ENCODE assay signal across 8 cellular contexts in the genomic region with DNA sequence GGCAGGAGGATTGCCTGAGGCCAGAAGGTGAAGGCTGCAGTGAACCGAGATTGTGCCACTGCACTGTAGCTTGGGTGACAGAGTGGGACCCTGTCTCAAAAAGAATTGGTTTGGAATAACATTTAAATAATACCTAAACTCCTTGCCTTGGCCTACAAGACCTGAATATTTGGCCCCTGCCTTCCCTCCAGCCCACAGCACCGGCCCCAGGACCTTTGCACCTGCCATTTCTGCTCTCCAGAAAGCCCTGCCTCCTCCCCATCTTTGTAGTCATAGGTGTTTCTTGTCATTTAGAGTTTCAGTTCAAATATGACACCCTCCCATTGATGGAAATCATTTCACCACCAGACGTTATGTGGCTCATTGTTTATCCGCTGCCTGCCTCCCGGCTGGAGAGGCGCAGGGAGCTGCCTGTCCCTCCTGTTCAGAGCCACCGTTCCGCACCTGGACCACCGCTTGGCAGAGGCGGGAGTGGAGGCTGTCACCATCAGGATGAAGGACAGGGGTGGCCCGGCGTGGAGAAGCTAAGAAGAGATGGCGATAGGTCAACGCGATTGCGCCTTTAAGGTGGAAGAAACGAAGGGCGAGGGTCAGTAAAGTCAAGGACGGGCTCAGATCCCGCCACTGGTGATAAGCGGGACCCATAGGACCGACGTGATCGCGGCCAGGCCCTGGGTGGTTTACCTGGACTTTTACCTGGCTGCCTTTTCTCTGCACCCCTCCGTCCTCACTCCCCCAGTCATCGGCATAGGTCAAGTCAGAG. TPM values are rescaled to one million over a fixed set of nuclear protein-coding genes. Genes with fewer than 3 reads are reported as not detected.
DNase-seq lines count a peak whose midpoint lies in the region; ATAC-seq and TF ChIP-seq lines count a peak whose summit lies in the region.

No MANE protein-coding gene starts in this region.

- peak overlapping the region; percentile 73 for H3K4me2 ChIP-seq in OCI-LY3 (ENCODE audit: low read length)

- ATAC-seq in HG03280 (IDR thresholded peaks at IDR 0.05; ENCODE audit: unreplicated experiment): no peak

- POLR2A ChIA-PET in CD4-positive, alpha-beta memory T cell (lab: Charles Lee; ENCODE audit: partially characterized antibody): interaction anchor here (0.6 to 2.8 kb wide), 8 partner anchors 8 to 687 kb away, joined by 3 to 46 read pairs (median 10); no protein-coding TSS in a partner anchor
- POLR2A ChIA-PET in HEK293T (lab: Yijun Ruan, JAX): interaction anchor here (1.8 kb wide), 1 partner anchor 24 kb away, joined by 5 read pairs; no protein-coding TSS in a partner anchor

- peaks cover 0 to 7% of the 10 kb centered on the region in 2 donors for H3K36me3 Mint-ChIP-seq in CD4-positive, alpha-beta memory T cell
- no peaks in the 10 kb centered on the region for H3K36me3 Mint-ChIP-seq in neural crest cell (ENCODE audit: low read depth)

- CTCF ChIA-PET in CD4-positive, alpha-beta memory T cell (lab: Charles Lee; ENCODE audit: partially characterized antibody): interaction anchor here (0.7 to 16.7 kb wide), 9 partner anchors 9 to 268 kb away, joined by 3 to 258 read pairs (median 14); no protein-coding TSS in a partner anchor
- CTCF ChIA-PET in HEK293T (lab: Yijun Ruan, JAX): interaction anchor here (1.5 kb wide), 1 partner anchor 47 kb away, joined by 3 read pairs; no protein-coding TSS in a partner anchor

- H3K79me2 ChIP-seq in OCI-LY3 (ENCODE audit: low read length): peaks cover 38% of the 10 kb centered on the region

- in situ Hi-C loops in G401 (cut with HindIII; ENCODE audit: low sequenced_read_pairs): no loop called here

- H3K4me3 Mint-ChIP-seq in CD4-positive, alpha-beta memory T cell: peak overlapping the region; percentile 55 to 92 (median 76)
- H3K4me3 Mint-ChIP-seq in neural crest cell: peak overlapping the region; percentile 76

- no peak overlapping the region; the same call in 1 of the 2 replicates for H3K9ac ChIP-seq in OCI-LY3 (ENCODE audit: low read length)
- H3K9ac ChIP-seq in duodenal mucosa (ENCODE audit: low read depth in 1 of 2, low read length in 2 of 2): peak overlapping the region; percentile 42 to 83

- H3K27me3 Mint-ChIP-seq in CD4-positive, alpha-beta memory T cell: no peaks in the 10 kb centered on the region
- peaks cover 3% of the 10 kb centered on the region for H3K27me3 Mint-ChIP-seq in neural crest cell (ENCODE audit: low read depth)

- intact Hi-C loops in CD4-positive, alpha-beta memory T cell (cut with micrococcal nuclease): loop anchor here (1.0 to 10.0 kb wide), 5 partner anchors 9 to 933 kb away; a partner anchor contains a TSS

- no peaks in the 10 kb centered on the region for H3K9me3 ChIP-seq in CD4-positive, alpha-beta memory T cell (ENCODE audit: control insufficient read depth in 1 of 2, low read length in 2 of 2)
- H3K9me3 ChIP-seq in OCI-LY3 (ENCODE audit: insufficient read depth, low read length): no peaks in the 10 kb centered on the region
- H3K9me3 ChIP-seq in duodenal mucosa (ENCODE audit: control insufficient read depth in 1 of 2, low read length in 2 of 2): no peaks in the 10 kb centered on the region

- 0 out of 2 replicates have a peak overlapping the region, but pooled peaks have one; percentile 47 for H2AFZ ChIP-seq in OCI-LY3 (ENCODE audit: low read depth, low read length)

- TF ChIP-seq CTCF in OCI-LY3 (IDR thresholded peaks at IDR 0.05; ENCODE audit: low read depth, low read length): no peak
- TF ChIP-seq CTCF in neural crest cell (conservative IDR thresholded peaks at IDR 0.05): no peak

- H3K27ac Mint-ChIP-seq in CD4-positive, alpha-beta memory T cell: peak overlapping the region; percentile 48 to 88 (median 73)
- H3K27ac Mint-ChIP-seq in neural crest cell (ENCODE audit: unreplicated experiment): peak overlapping the region; percentile 32

- peaks cover 53 to 73% (median 61%) of the 10 kb centered on the region in 4 donors for H3K4me1 Mint-ChIP-seq in CD4-positive, alpha-beta memory T cell
- peaks cover 84% of the 10 kb centered on the region for H3K4me1 Mint-ChIP-seq in neural crest cell

- peak overlapping the region in 1 of 2 donors; percentile 19 for H3K4me3 ChIP-seq in CD4-positive, alpha-beta memory T cell (ENCODE audit: low read length in 2 of 2)
- peak overlapping the region; percentile 58 for H3K4me3 ChIP-seq in OCI-LY3 (ENCODE audit: low read length)
- H3K4me3 ChIP-seq in duodenal mucosa (ENCODE audit: low read depth in 1 of 2, low read length in 2 of 2): peak overlapping the region; percentile 45 to 67

- no peaks in the 10 kb centered on the region for H3K36me3 ChIP-seq in CD4-positive, alpha-beta memory T cell (ENCODE audit: insufficient read depth, low read length)
- H3K36me3 ChIP-seq in OCI-LY3 (replicated peaks; ENCODE audit: low read depth, low read length) (no peaks in the 10 kb centered on the region), duodenal mucosa (ENCODE audit: control insufficient read depth in 1 of 2, insufficient read depth in 2 of 2, low read length in 2 of 2) (no peaks in the 10 kb centered on the region)

- peak overlapping the region; percentile 73 for H3K27ac ChIP-seq in CD4-positive, alpha-beta memory T cell (ENCODE audit: low read depth, low read length)
- H3K27ac ChIP-seq in OCI-LY3 (ENCODE audit: low read length): no peak overlapping the region
- peak overlapping the region; percentile 24 for H3K27ac ChIP-seq in duodenal mucosa (ENCODE audit: low read depth, low read length)

- peaks cover 19% of the 10 kb centered on the region for H4K20me1 ChIP-seq in OCI-LY3 (ENCODE audit: insufficient read depth, low read length)

- H3K4me1 ChIP-seq in CD4-positive, alpha-beta memory T cell (ENCODE audit: insufficient read depth, low read length): peaks cover 74% of the 10 kb centered on the region
- H3K4me1 ChIP-seq in OCI-LY3 (ENCODE audit: low read length): peaks cover 62% of the 10 kb centered on the region
- peaks cover 47 to 67% of the 10 kb centered on the region in 2 donors for H3K4me1 ChIP-seq in duodenal mucosa (ENCODE audit: control insufficient read depth in 1 of 2, insufficient read depth in 2 of 2, low read length in 2 of 2)

- no peak for DNase-seq in CD4-positive, alpha-beta memory T cell
- DNase-seq in neural crest cell (ENCODE audit: low read depth, low spot score): no peak
- DNase-seq in HEK293T (ENCODE audit: extremely low spot score): no peak
- DNase-seq in G401 (ENCODE audit: low spot score): no peak
- DNase-seq in NCI-H128 (lab: John Stamatoyannopoulos, UW; ENCODE audit: unreplicated experiment): no peak

- no peaks in the 10 kb centered on the region for H3K9me3 Mint-ChIP-seq in CD4-positive, alpha-beta memory T cell
- no peaks in the 10 kb centered on the region for H3K9me3 Mint-ChIP-seq in neural crest cell

- no peaks in the 10 kb centered on the region for H3K27me3 ChIP-seq in CD4-positive, alpha-beta memory T cell (ENCODE audit: insufficient read depth, low read length)
- no peaks in the 10 kb centered on the region for H3K27me3 ChIP-seq in OCI-LY3 (ENCODE audit: low read depth, low read length)
- H3K27me3 ChIP-seq in duodenal mucosa (ENCODE audit: control insufficient read depth in 1 of 2, insufficient read depth in 2 of 2, low read length in 2 of 2): no peaks in the 10 kb centered on the region

TF ChIP-seq in HEK293T, 16 proteins besides CTCF, POLR2A, EP300 and RAD21:
- no peak for TF ChIP-seq ZNF384 (IDR thresholded peaks at IDR 0.05)
- no peak for TF ChIP-seq ELF4 (IDR thresholded peaks at IDR 0.05)
- TF ChIP-seq HDGF (IDR thresholded peaks at IDR 0.05; ENCODE audit: borderline replicate concordance): no peak
- TF ChIP-seq, protein P1, sequence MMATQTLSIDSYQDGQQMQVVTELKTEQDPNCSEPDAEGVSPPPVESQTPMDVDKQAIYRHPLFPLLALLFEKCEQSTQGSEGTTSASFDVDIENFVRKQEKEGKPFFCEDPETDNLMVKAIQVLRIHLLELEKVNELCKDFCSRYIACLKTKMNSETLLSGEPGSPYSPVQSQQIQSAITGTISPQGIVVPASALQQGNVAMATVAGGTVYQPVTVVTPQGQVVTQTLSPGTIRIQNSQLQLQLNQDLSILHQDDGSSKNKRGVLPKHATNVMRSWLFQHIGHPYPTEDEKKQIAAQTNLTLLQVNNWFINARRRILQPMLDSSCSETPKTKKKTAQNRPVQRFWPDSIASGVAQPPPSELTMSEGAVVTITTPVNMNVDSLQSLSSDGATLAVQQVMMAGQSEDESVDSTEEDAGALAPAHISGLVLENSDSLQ (IDR thresholded peaks at IDR 0.05): no peak
- no peak for TF ChIP-seq BHLHE40 (IDR thresholded peaks at IDR 0.05; ENCODE audit: borderline replicate concordance)

RNA-seq across cellular contexts. Expression of a gene that starts 0.6 kb away (rescaled TPM):
- total RNA-seq in CD4-positive, alpha-beta memory T cell: 10 to 100 TPM; 74.3 to 83.9 TPM
- 10 to 100 TPM; 13.3 to 28.7 TPM for polyA plus RNA-seq in CD4-positive, alpha-beta memory T cell
- total RNA-seq in neural crest cell: 42.3 and 43.9 TPM in 2 replicates
- 12.7 and 30.4 TPM in 2 replicates for total RNA-seq in G401 (2014; rRNA removed; shearing (Covaris generic))
